ENCODE assay signal across 1 cellular context in the genomic region with DNA sequence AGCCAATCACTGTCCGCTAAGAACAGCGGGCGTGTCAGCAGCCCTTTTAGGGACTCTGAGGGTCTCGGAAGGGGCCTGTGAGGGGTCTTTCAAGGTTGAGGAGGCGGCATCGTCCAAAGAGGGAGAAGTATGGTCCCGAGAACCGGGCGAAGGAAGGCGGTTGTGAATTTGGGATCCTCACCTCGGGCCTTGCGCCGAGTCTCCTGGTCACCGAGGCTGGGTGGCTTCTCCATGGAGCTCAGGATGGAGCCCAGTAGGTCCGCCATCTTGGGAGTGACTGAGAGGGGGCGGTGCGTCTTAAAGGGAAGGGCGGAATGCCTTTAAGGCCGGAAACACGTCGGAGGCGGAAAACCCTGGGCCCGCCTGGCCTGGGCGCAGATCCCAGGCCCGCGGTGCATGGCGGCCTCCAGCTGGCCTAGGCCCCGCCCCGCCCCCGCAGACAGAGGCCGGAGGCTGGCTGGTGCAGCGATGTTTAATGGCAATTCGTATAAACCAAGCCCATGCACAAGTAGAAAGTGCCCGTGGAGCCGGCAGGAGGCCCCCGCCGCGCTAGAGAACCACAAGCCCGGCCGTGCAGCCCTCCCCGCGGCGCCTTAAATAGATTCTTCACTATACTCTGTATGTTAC.
TF ChIP-seq lines count a peak whose summit lies in the region.

A gene with protein sequence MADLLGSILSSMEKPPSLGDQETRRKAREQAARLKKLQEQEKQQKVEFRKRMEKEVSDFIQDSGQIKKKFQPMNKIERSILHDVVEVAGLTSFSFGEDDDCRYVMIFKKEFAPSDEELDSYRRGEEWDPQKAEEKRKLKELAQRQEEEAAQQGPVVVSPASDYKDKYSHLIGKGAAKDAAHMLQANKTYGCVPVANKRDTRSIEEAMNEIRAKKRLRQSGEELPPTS (minus strand): TSS at position 279 of the 627 bp plus-strand sequence. CDS start 13 bp downstream, at position 266.

TF ChIP-seq in K562, 482 proteins besides CTCF, POLR2A, EP300 and RAD21 (continued from another document and continues in another):
- TF ChIP-seq E2F8 (IDR thresholded peaks at IDR 0.05; ENCODE audit: low read depth, partially characterized antibody) (peak; percentile 53), E2F3 (CRISPR knock-in tag; IDR thresholded peaks at IDR 0.05) (no peak), ESRRB (CRISPR knock-in tag; IDR thresholded peaks at IDR 0.05; ENCODE audit: borderline replicate concordance) (no peak), TRIM28 (IDR thresholded peaks at IDR 0.05) (no peak), ZEB2 (IDR thresholded peaks at IDR 0.05) (no peak), YY1 (IDR thresholded peaks at IDR 0.05; ENCODE audit: borderline replicate concordance in 1 of 3, control insufficient read depth in 1 of 3, extremely low read depth in 1 of 3, insufficient read depth in 3 of 3, insufficient read length in 1 of 3, insufficient replicate concordance in 2 of 3, low read depth in 1 of 3, low read length in 2 of 3) (peak; percentile 84 to 97 (median 95)), PHB (CRISPR knock-in tag; IDR thresholded peaks at IDR 0.05) (no peak), ZNF785 (CRISPR knock-in tag; IDR thresholded peaks at IDR 0.05) (no peak), ZBTB1 (CRISPR knock-in tag; IDR thresholded peaks at IDR 0.05; ENCODE audit: borderline replicate concordance, low read depth) (no peak), CCNT2 (IDR thresholded peaks at IDR 0.05; ENCODE audit: borderline replicate concordance, extremely low read depth, insufficient read length, low read depth, low read length) (peak; percentile 84), RCOR1 (IDR thresholded peaks at IDR 0.05; ENCODE audit: borderline replicate concordance in 1 of 2, low read depth in 2 of 2, low read length in 2 of 2) (no peak; a peak in 1 of 4 replicates), COPS2 (conservative IDR thresholded peaks at IDR 0.05) (no peak), ZNF444 (CRISPR knock-in tag; IDR thresholded peaks at IDR 0.05) (no peak), CHD7 (IDR thresholded peaks at IDR 0.05; ENCODE audit: low read depth, low read length) (no peak), BCOR (IDR thresholded peaks at IDR 0.05) (no peak), EHMT2 (IDR thresholded peaks at IDR 0.05) (no peak), SIX5 (IDR thresholded peaks at IDR 0.05; ENCODE audit: borderline replicate concordance in 1 of 2, insufficient read depth in 1 of 2, low read depth in 1 of 2, low read length in 2 of 2) (no peak), NFE2 (IDR thresholded peaks at IDR 0.05; ENCODE audit: low read depth) (peak; percentile 33), PRPF4 (IDR thresholded peaks at IDR 0.05; ENCODE audit: insufficient read depth, low read depth, low read length, poor library complexity, severe bottlenecking) (no peak), MTF1 (CRISPR knock-in tag; IDR thresholded peaks at IDR 0.05; ENCODE audit: borderline replicate concordance) (no peak), TOE1 (IDR thresholded peaks at IDR 0.05; ENCODE audit: borderline replicate concordance) (no peak), TOE1 (CRISPR knock-in tag; IDR thresholded peaks at IDR 0.05; ENCODE audit: borderline replicate concordance, low read depth) (no peak), ZNF12 (CRISPR knock-in tag; IDR thresholded peaks at IDR 0.05) (no peak), STAG1 (CRISPR knock-in tag; IDR thresholded peaks at IDR 0.05; ENCODE audit: borderline replicate concordance) (no peak), CBX8 (IDR thresholded peaks at IDR 0.05; ENCODE audit: borderline replicate concordance, extremely low read depth, low read depth, low read length, poor library complexity, severe bottlenecking) (no peak), DLX4 (CRISPR knock-in tag; IDR thresholded peaks at IDR 0.05) (no peak), TCF3 (CRISPR knock-in tag; IDR thresholded peaks at IDR 0.05) (no peak), SMARCB1 (IDR thresholded peaks at IDR 0.05; ENCODE audit: insufficient read length, low read depth) (no peak), MAX (CRISPR knock-in tag; IDR thresholded peaks at IDR 0.05) (no peak), THRB (CRISPR knock-in tag; conservative IDR thresholded peaks at IDR 0.05) (no peak; the same call in 1 of the 2 replicates), ADNP (tag; IDR thresholded peaks at IDR 0.05) (no peak), HNRNPUL1 (IDR thresholded peaks at IDR 0.05; ENCODE audit: low read length) (no peak), SAP30 (IDR thresholded peaks at IDR 0.05; ENCODE audit: borderline replicate concordance, insufficient read depth, low read depth, low read length, poor library complexity, severe bottlenecking) (no peak), DDX20 (tag; IDR thresholded peaks at IDR 0.05; ENCODE audit: low read depth) (no peak), IRF2 (CRISPR knock-in tag; IDR thresholded peaks at IDR 0.05) (no peak), SRSF1 (IDR thresholded peaks at IDR 0.05; ENCODE audit: low read depth, low read length) (no peak), CCAR2 (IDR thresholded peaks at IDR 0.05; ENCODE audit: low read depth, low read length) (no peak), FOS (IDR thresholded peaks at IDR 0.05; ENCODE audit: extremely low read depth, insufficient read length) (no peak), RUNX1 (IDR thresholded peaks at IDR 0.05; ENCODE audit: low read depth) (no peak), SRSF3 (IDR thresholded peaks at IDR 0.05; ENCODE audit: insufficient read depth, low read length) (no peak), U2AF1 (optimal IDR thresholded peaks at IDR 0.05; ENCODE audit: low read depth, low read length) (no peak)
- TF ChIP-seq, protein P1, sequence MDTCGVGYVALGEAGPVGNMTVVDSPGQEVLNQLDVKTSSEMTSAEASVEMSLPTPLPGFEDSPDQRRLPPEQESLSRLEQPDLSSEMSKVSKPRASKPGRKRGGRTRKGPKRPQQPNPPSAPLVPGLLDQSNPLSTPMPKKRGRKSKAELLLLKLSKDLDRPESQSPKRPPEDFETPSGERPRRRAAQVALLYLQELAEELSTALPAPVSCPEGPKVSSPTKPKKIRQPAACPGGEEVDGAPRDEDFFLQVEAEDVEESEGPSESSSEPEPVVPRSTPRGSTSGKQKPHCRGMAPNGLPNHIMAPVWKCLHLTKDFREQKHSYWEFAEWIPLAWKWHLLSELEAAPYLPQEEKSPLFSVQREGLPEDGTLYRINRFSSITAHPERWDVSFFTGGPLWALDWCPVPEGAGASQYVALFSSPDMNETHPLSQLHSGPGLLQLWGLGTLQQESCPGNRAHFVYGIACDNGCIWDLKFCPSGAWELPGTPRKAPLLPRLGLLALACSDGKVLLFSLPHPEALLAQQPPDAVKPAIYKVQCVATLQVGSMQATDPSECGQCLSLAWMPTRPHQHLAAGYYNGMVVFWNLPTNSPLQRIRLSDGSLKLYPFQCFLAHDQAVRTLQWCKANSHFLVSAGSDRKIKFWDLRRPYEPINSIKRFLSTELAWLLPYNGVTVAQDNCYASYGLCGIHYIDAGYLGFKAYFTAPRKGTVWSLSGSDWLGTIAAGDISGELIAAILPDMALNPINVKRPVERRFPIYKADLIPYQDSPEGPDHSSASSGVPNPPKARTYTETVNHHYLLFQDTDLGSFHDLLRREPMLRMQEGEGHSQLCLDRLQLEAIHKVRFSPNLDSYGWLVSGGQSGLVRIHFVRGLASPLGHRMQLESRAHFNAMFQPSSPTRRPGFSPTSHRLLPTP (IDR thresholded peaks at IDR 0.05; ENCODE audit: borderline replicate concordance, extremely low read depth, insufficient read length): no peak
